ENCODE assay signal across 9 cellular contexts in genomic region chr20:46057856-46058655, GRCh38. TPM values are rescaled to one million over a fixed set of nuclear protein-coding genes. Genes with fewer than 3 reads are reported as not detected.
DNase-seq lines count a peak whose midpoint lies in the region; ATAC-seq, FAIRE-seq and TF ChIP-seq lines count a peak whose summit lies in the region.
"Had no signal": no experiment of that assay in that cellular context is flagged by ENCODE, and none has a peak within 500 bp of the region (broad histone marks: within the 10 kb centered on the region; RNA-seq: fewer than 3 reads in every experiment).

No MANE protein-coding gene starts in this region.

- H3K27ac Mint-ChIP-seq in activated T-cell treated with anti-CD3 and anti-CD28 coated beads, Interleukin-2, amount 50 U/mL, for 24 hours: no peak overlapping the region
- H3K27ac Mint-ChIP-seq in progenitor cell of endocrine pancreas: no peak overlapping the region

- no peaks in the 10 kb centered on the region for H3K9me3 Mint-ChIP-seq in activated T-cell treated with anti-CD3 and anti-CD28 coated beads, Interleukin-2, amount 50 U/mL, for 24 hours
- H3K9me3 Mint-ChIP-seq in progenitor cell of endocrine pancreas (ENCODE audit: low read depth): no peaks in the 10 kb centered on the region

- H3F3A ChIP-seq in MM.1S (ENCODE audit: insufficient read depth, low read length): peaks cover 6% of the 10 kb centered on the region; the same call in 1 of the 2 replicates

- DNase-seq in GM12891 (ENCODE audit: insufficient read length, low spot score) (peak; percentile 41), cardiac muscle cell (ENCODE audit: low read depth in 1 of 2, low spot score in 1 of 2) (peak; percentile 45 to 65), progenitor cell of endocrine pancreas (ENCODE audit: low spot score, unreplicated experiment) (peak; percentile 21), NCI-H1105 treated with DMSO at 0.1 percent for 48 hours (lab: John Stamatoyannopoulos, UW) (no peak), GF-D8 (lab: John Stamatoyannopoulos, UW) (no peak), MM.1S (no peak)
- peak; percentile 48 for DNase-seq in activated T-cell treated with anti-CD3 and anti-CD28 coated beads, Interleukin-2, amount 50 U/mL, for 24 hours

- peaks cover 50% of the 10 kb centered on the region for H3K4me1 Mint-ChIP-seq in activated T-cell treated with anti-CD3 and anti-CD28 coated beads, Interleukin-2, amount 50 U/mL, for 24 hours (ENCODE audit: low read depth)
- H3K4me1 Mint-ChIP-seq in progenitor cell of endocrine pancreas (ENCODE audit: low read depth): peaks cover 1% of the 10 kb centered on the region

- no peak overlapping the region for H2AFZ ChIP-seq in MM.1S (ENCODE audit: low read length)

- H4K20me1 ChIP-seq in MM.1S (ENCODE audit: insufficient read depth, low read length): peaks cover 5% of the 10 kb centered on the region; the same call in 1 of the 2 replicates

- no peaks in the 10 kb centered on the region for H3K79me2 ChIP-seq in MM.1S (ENCODE audit: low read length)

- H3K4me3 ChIP-seq in cardiac muscle cell (no peak overlapping the region), MM.1S (ENCODE audit: low read length) (no peak overlapping the region)

- H3K9me3 ChIP-seq in cardiac muscle cell (ENCODE audit: low read depth) (no peaks in the 10 kb centered on the region), MM.1S (replicated peaks; ENCODE audit: insufficient read depth, low read length) (no peaks in the 10 kb centered on the region)

- no peak for FAIRE-seq in GM12891 (lab: Jason Lieb, UNC)

- TF ChIP-seq CTCF in cardiac muscle cell (IDR thresholded peaks at IDR 0.05; ENCODE audit: low read depth, low read length) (peak; percentile 61), progenitor cell of endocrine pancreas (IDR thresholded peaks at IDR 0.05; ENCODE audit: unreplicated experiment) (peak; percentile 49), MM.1S (IDR thresholded peaks at IDR 0.05; ENCODE audit: low read length) (no peak)

- no peak for ATAC-seq in GM21390 (IDR thresholded peaks at IDR 0.05; ENCODE audit: unreplicated experiment)

- H3K27ac ChIP-seq in cardiac muscle cell: no peak overlapping the region
- H3K27ac ChIP-seq in MM.1S (ENCODE audit: low read length): no peak overlapping the region

- H3K4me2 ChIP-seq in MM.1S (ENCODE audit: low read depth, low read length): no peak overlapping the region

- H3K27me3 ChIP-seq in cardiac muscle cell: peaks cover 65% of the 10 kb centered on the region
- no peaks in the 10 kb centered on the region for H3K27me3 ChIP-seq in MM.1S (replicated peaks; ENCODE audit: insufficient read depth, low read length)

- H3K36me3 ChIP-seq in cardiac muscle cell (peaks cover 22% of the 10 kb centered on the region), MM.1S (replicated peaks; ENCODE audit: insufficient read depth, low read length) (0 out of 2 replicates have a peak, but pooled peaks cover 3% of the 10 kb centered on the region)

- H3K27me3 Mint-ChIP-seq in activated T-cell treated with anti-CD3 and anti-CD28 coated beads, Interleukin-2, amount 50 U/mL, for 24 hours: peaks cover 40% of the 10 kb centered on the region
- peaks cover 61% of the 10 kb centered on the region for H3K27me3 Mint-ChIP-seq in progenitor cell of endocrine pancreas

- H3K9me2 ChIP-seq in MM.1S (replicated peaks; ENCODE audit: insufficient read depth, low read length): no peaks in the 10 kb centered on the region

- H3K9ac ChIP-seq in MM.1S (ENCODE audit: low read length): no peak overlapping the region

- TF ChIP-seq POLR2A in GM12891 (IDR thresholded peaks at IDR 0.05; ENCODE audit: low read depth, low read length): no peak

- H3K4me1 ChIP-seq in cardiac muscle cell (ENCODE audit: low read depth): no peaks in the 10 kb centered on the region
- peaks cover 13% of the 10 kb centered on the region for H3K4me1 ChIP-seq in MM.1S (ENCODE audit: low read length)

- H3K4me3 Mint-ChIP-seq in activated T-cell treated with anti-CD3 and anti-CD28 coated beads, Interleukin-2, amount 50 U/mL, for 24 hours: peak overlapping the region; percentile 35
- peak overlapping the region; percentile 14 for H3K4me3 Mint-ChIP-seq in progenitor cell of endocrine pancreas (ENCODE audit: low read depth)

- H3K36me3 Mint-ChIP-seq in activated T-cell treated with anti-CD3 and anti-CD28 coated beads, Interleukin-2, amount 50 U/mL, for 24 hours (ENCODE audit: low read depth): peaks cover 38% of the 10 kb centered on the region
- peaks cover 32% of the 10 kb centered on the region for H3K36me3 Mint-ChIP-seq in progenitor cell of endocrine pancreas (ENCODE audit: insufficient read depth)

TF ChIP-seq in GM12891, 5 proteins besides CTCF, POLR2A, EP300 and RAD21:
- no peak for TF ChIP-seq SPI1 (IDR thresholded peaks at IDR 0.05; ENCODE audit: low read depth, low read length)
- no peak for TF ChIP-seq PAX5 (IDR thresholded peaks at IDR 0.05; ENCODE audit: insufficient read depth, low read length, severe bottlenecking)
- TF ChIP-seq POU2F2 (IDR thresholded peaks at IDR 0.05; ENCODE audit: low read depth, low read length): no peak
- no peak for TF ChIP-seq POLR2AphosphoS5 (IDR thresholded peaks at IDR 0.05; ENCODE audit: low read depth, low read length)
- no peak for TF ChIP-seq TAF1 (IDR thresholded peaks at IDR 0.05; ENCODE audit: low read depth, low read length)

RNA-seq across cellular contexts. Expression of gene SLC12A5, which starts 29.0 kb away (rescaled TPM):
- 8.8 TPM for polyA plus RNA-seq in GM12891 (2012; ENCODE audit: low read depth, missing spikeins)
- total RNA-seq in cardiac muscle cell: 7.6 and 8.3 TPM in 2 replicates
- polyA plus RNA-seq in cardiac muscle cell: 17.1 and 27.9 TPM in 2 replicates
- 8.5 and 8.8 TPM in 2 replicates for total RNA-seq in progenitor cell of endocrine pancreas

RNA-seq across cellular contexts. Expression of gene NCOA5, which starts 31.7 kb away (rescaled TPM):
- polyA plus RNA-seq in GM12891 (2012; ENCODE audit: low read depth, missing spikeins): 13.5 TPM
- total RNA-seq in cardiac muscle cell: 14.3 and 23.4 TPM in 2 replicates
- 17.5 and 20.4 TPM in 2 replicates for polyA plus RNA-seq in cardiac muscle cell
- 52.5 and 58.7 TPM in 2 replicates for total RNA-seq in progenitor cell of endocrine pancreas

RNA-seq across cellular contexts. Expression of gene MMP9, which starts 49.3 kb away (rescaled TPM):
- 0.72 TPM for polyA plus RNA-seq in GM12891 (2012; ENCODE audit: low read depth, missing spikeins)
- total RNA-seq in cardiac muscle cell (0.21 TPM in 1 of 2 replicates, not detected in the other), progenitor cell of endocrine pancreas (not detected in 2 replicates)
- 0.15 and 0.20 TPM in 2 replicates for polyA plus RNA-seq in cardiac muscle cell
- total RNA-seq: LHCN-M2 had no signal

Comparison
In these comparisons a context has a peak if more than half of its experiments do, and no peak if none do; other contexts are left out.
1. DNase-seq: peak in GM12891 (single experiment), activated T-cell treated with anti-CD3 and anti-CD28 coated beads, Interleukin-2, amount 50 U/mL, for 24 hours (single experiment), cardiac muscle cell (2 of 2) and progenitor cell of endocrine pancreas (single experiment); none in NCI-H1105 treated with DMSO at 0.1 percent for 48 hours (single experiment), GF-D8 (single experiment) and MM.1S (single experiment).